26 cellular contexts compared by ENCODE assay signal in the genomic region with DNA sequence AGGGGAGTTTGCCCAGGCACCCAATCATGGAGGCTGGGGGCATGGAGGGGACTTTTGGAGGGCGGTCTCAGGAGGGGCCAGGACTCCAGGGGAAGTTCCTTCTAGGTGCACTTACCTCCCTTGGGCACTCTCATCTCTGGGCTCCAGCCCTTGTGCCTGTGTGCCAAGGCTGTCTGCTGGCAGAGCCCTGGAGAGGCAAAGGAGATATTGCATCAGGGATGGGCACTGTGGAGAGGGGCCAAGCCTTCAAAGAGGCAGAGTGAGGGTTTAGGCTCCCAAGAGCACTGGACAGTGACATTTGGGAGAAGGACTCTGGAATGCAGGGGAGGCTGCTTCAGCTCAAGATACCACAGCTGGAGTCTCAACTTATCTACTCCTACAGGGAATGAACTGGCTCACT. TPM values are rescaled to one million over a fixed set of nuclear protein-coding genes. Genes with fewer than 3 reads are reported as not detected.
DNase-seq lines count a peak whose midpoint lies in the region; ATAC-seq lines count a peak whose summit lies in the region.
"Had no signal": no experiment of that assay in that cellular context is flagged by ENCODE, and none has a peak within 500 bp of the region (broad histone marks: within the 10 kb centered on the region; RNA-seq: fewer than 3 reads in every experiment).

No MANE protein-coding gene starts in this region.

- no peak overlapping the region for H3K4me3 Mint-ChIP-seq in T-helper 2 cell treated with Interferon-gamma antibody and Interleukin-4, amounts not matched to agents 5 μg/mL and 100 μg/mL, for 36 hours
- no peak overlapping the region for H3K4me3 Mint-ChIP-seq in activated CD8-positive, alpha-beta T cell treated with anti-CD3 and anti-CD28 coated beads, Interleukin-2, amount 10 ng/mL, durations not matched to agents 7 days and 5 days
- H3K4me3 Mint-ChIP-seq in naive thymus-derived CD8-positive, alpha-beta T cell = no peak overlapping the region
- H3K4me3 Mint-ChIP-seq: activated T-helper 17 cell treated with anti-CD3 and anti-CD28 coated beads, Interleukin-2, amount 50 U/mL, for 72 hours; nephron had no signal

- H3K27ac ChIP-seq in BLaER1 treated with 17β-estradiol and CSF1 and Interleukin-3, amounts not matched to agents 10 nM and 100 nM = peak overlapping the region in 8 of 11 experiments; percentile 62 to 79 (median 73); a peak in 14 of 22 replicates
- H3K27ac ChIP-seq: epithelial cell of prostate, ovary, tibial nerve had no signal

- H3K27me3 Mint-ChIP-seq in T-helper 2 cell treated with Interferon-gamma antibody and Interleukin-4, amounts not matched to agents 5 μg/mL and 100 μg/mL, for 36 hours (ENCODE audit: low read depth) = no peaks in the 10 kb centered on the region
- H3K27me3 Mint-ChIP-seq in activated CD8-positive, alpha-beta T cell treated with anti-CD3 and anti-CD28 coated beads, Interleukin-2, amount 10 ng/mL, durations not matched to agents 7 days and 5 days (ENCODE audit: low read depth) = no peaks in the 10 kb centered on the region
- no peaks in the 10 kb centered on the region for H3K27me3 Mint-ChIP-seq in naive thymus-derived CD8-positive, alpha-beta T cell
- H3K27me3 Mint-ChIP-seq: activated T-helper 17 cell treated with anti-CD3 and anti-CD28 coated beads, Interleukin-2, amount 50 U/mL, for 72 hours had no signal

- H3K4me3 ChIP-seq in BLaER1 treated with 17β-estradiol and CSF1 and Interleukin-3, amounts not matched to agents 10 nM and 100 nM = no peak overlapping the region
- H3K4me3 ChIP-seq: ovary, tibial nerve had no signal

- CTCF ChIA-PET in activated CD8-positive, alpha-beta T cell treated with anti-CD3 and anti-CD28 coated beads, Interleukin-2, amount 10 ng/mL, durations not matched to agents 7 days and 5 days (lab: Charles Lee) = no interaction called here

- H3K36me3 ChIP-seq in BLaER1 treated with 17β-estradiol and CSF1 and Interleukin-3, amounts not matched to agents 10 nM and 100 nM = peaks cover 20 to 48% (median 32%) of the 10 kb centered on the region in 11 experiments
- H3K36me3 ChIP-seq: ovary had no signal

- POLR2A ChIA-PET in activated CD8-positive, alpha-beta T cell treated with anti-CD3 and anti-CD28 coated beads, Interleukin-2, amount 10 ng/mL, durations not matched to agents 7 days and 5 days (lab: Charles Lee) = interaction anchor here (1.3 kb wide), 1 partner anchor 32 kb away, joined by 4 read pairs; no protein-coding TSS in a partner anchor
- POLR2A ChIA-PET in naive thymus-derived CD8-positive, alpha-beta T cell (lab: Charles Lee) = no interaction called here

- peaks cover 78 to 99% (median 93%) of the 10 kb centered on the region in 10 experiments for H3K4me1 ChIP-seq in BLaER1 treated with 17β-estradiol and CSF1 and Interleukin-3, amounts not matched to agents 10 nM and 100 nM
- H3K4me1 ChIP-seq: Caco-2 had no signal

- ATAC-seq in activated CD8-positive, alpha-beta T cell treated with anti-CD3 and anti-CD28 coated beads, Interleukin-2, amount 10 ng/mL, durations not matched to agents 7 days and 5 days = no peak
- ATAC-seq in naive thymus-derived CD8-positive, alpha-beta T cell = no peak
- ATAC-seq: activated CD4-positive, CD25-positive, alpha-beta regulatory T cell treated with anti-CD3 and anti-CD28 coated beads, Interleukin-2, amount 50 U/mL, for 24 hours; activated T-helper 17 cell treated with anti-CD3 and anti-CD28 coated beads, Interleukin-2, amount 50 U/mL, for 72 hours had no signal

- peak overlapping the region; percentile 63 to 90 (median 79) for H3K4me2 ChIP-seq in BLaER1 treated with 17β-estradiol and CSF1 and Interleukin-3, amounts not matched to agents 10 nM and 100 nM

- H3K36me3 Mint-ChIP-seq in T-helper 2 cell treated with Interferon-gamma antibody and Interleukin-4, amounts not matched to agents 5 μg/mL and 100 μg/mL, for 36 hours (ENCODE audit: low read depth) = peaks cover 12% of the 10 kb centered on the region
- H3K36me3 Mint-ChIP-seq in activated CD8-positive, alpha-beta T cell treated with anti-CD3 and anti-CD28 coated beads, Interleukin-2, amount 10 ng/mL, durations not matched to agents 7 days and 5 days (ENCODE audit: low read depth) = peaks cover 62% of the 10 kb centered on the region
- peaks cover 0 to 44% (median 7%) of the 10 kb centered on the region in 3 donors for H3K36me3 Mint-ChIP-seq in naive thymus-derived CD8-positive, alpha-beta T cell

- H3K9ac ChIP-seq in BLaER1 treated with 17β-estradiol and CSF1 and Interleukin-3, amounts not matched to agents 10 nM and 100 nM = peak overlapping the region in 8 of 11 experiments; percentile 12 to 69 (median 60); a peak in 7 of 22 replicates

- H3K4me1 Mint-ChIP-seq in T-helper 2 cell treated with Interferon-gamma antibody and Interleukin-4, amounts not matched to agents 5 μg/mL and 100 μg/mL, for 36 hours (ENCODE audit: low read depth) = peaks cover 16% of the 10 kb centered on the region
- peaks cover 62% of the 10 kb centered on the region for H3K4me1 Mint-ChIP-seq in activated CD8-positive, alpha-beta T cell treated with anti-CD3 and anti-CD28 coated beads, Interleukin-2, amount 10 ng/mL, durations not matched to agents 7 days and 5 days (ENCODE audit: low read depth)
- H3K4me1 Mint-ChIP-seq in naive thymus-derived CD8-positive, alpha-beta T cell = peaks cover 14 to 71% (median 57%) of the 10 kb centered on the region in 4 donors
- H3K4me1 Mint-ChIP-seq: nephron had no signal

- H3K9me3 Mint-ChIP-seq in T-helper 2 cell treated with Interferon-gamma antibody and Interleukin-4, amounts not matched to agents 5 μg/mL and 100 μg/mL, for 36 hours = no peaks in the 10 kb centered on the region
- peaks cover 8% of the 10 kb centered on the region for H3K9me3 Mint-ChIP-seq in activated CD8-positive, alpha-beta T cell treated with anti-CD3 and anti-CD28 coated beads, Interleukin-2, amount 10 ng/mL, durations not matched to agents 7 days and 5 days (ENCODE audit: insufficient read depth)
- H3K9me3 Mint-ChIP-seq in naive thymus-derived CD8-positive, alpha-beta T cell = no peaks in the 10 kb centered on the region
- H3K9me3 Mint-ChIP-seq: activated T-helper 17 cell treated with anti-CD3 and anti-CD28 coated beads, Interleukin-2, amount 50 U/mL, for 72 hours; nephron had no signal

- peaks cover 0 to 9% (median 0%) of the 10 kb centered on the region in 11 experiments; a peak in 6 of 22 replicates for H3K9me3 ChIP-seq in BLaER1 treated with 17β-estradiol and CSF1 and Interleukin-3, amounts not matched to agents 10 nM and 100 nM (replicated peaks in 1 of 11)
- H3K9me3 ChIP-seq: Caco-2, ovary, tibial nerve had no signal

- DNase-seq in T-helper 2 cell treated with Interferon-gamma antibody and Interleukin-4, amounts not matched to agents 5 μg/mL and 100 μg/mL, for 36 hours (ENCODE audit: low spot score) = no peak
- DNase-seq in T-helper 2 cell (no peak), T1000 (lab: John Stamatoyannopoulos, UW) (no peak), DMS53 (lab: John Stamatoyannopoulos, UW) (no peak), activated gamma-delta T cell (lab: John Stamatoyannopoulos, UW) (no peak)
- no peak for DNase-seq in activated CD8-positive, alpha-beta T cell treated with anti-CD3 and anti-CD28 coated beads, Interleukin-2, amount 10 ng/mL, durations not matched to agents 7 days and 5 days
- no peak for DNase-seq in naive thymus-derived CD8-positive, alpha-beta T cell
- DNase-seq: 8988T; Caco-2; cerebellar nuclear complex; DMS79 treated with DMSO at 0.1 percent for 48 hours; GOT3; head of caudate nucleus; KBM-7; mesenchymal stem cell; NCI-H1417 treated with DMSO at 0.1 percent for 48 hours; NCI-H82; ovary; stimulated activated CD4-positive, alpha-beta T cell treated with anti-CD3 and anti-CD28 coated beads, Interleukin-4, amount 100 ng/mL, for 1 hour; stimulated activated naive CD4-positive, alpha-beta T cell treated with Interleukin-2 at 50 U/mL for 16 hours had no signal

- peaks cover 0 to 43% (median 0%) of the 10 kb centered on the region in 11 experiments; a peak in 7 of 22 replicates for H4K20me1 ChIP-seq in BLaER1 treated with 17β-estradiol and CSF1 and Interleukin-3, amounts not matched to agents 10 nM and 100 nM

- peak overlapping the region; percentile 55 for H3K27ac Mint-ChIP-seq in T-helper 2 cell treated with Interferon-gamma antibody and Interleukin-4, amounts not matched to agents 5 μg/mL and 100 μg/mL, for 36 hours
- peak overlapping the region; percentile 70 for H3K27ac Mint-ChIP-seq in activated CD8-positive, alpha-beta T cell treated with anti-CD3 and anti-CD28 coated beads, Interleukin-2, amount 10 ng/mL, durations not matched to agents 7 days and 5 days
- H3K27ac Mint-ChIP-seq in naive thymus-derived CD8-positive, alpha-beta T cell = peak overlapping the region; percentile 15 to 91 (median 62)
- H3K27ac Mint-ChIP-seq: activated T-helper 17 cell treated with anti-CD3 and anti-CD28 coated beads, Interleukin-2, amount 50 U/mL, for 72 hours; nephron had no signal

- no peaks in the 10 kb centered on the region for H3K27me3 ChIP-seq in BLaER1 treated with 17β-estradiol and CSF1 and Interleukin-3, amounts not matched to agents 10 nM and 100 nM
- H3K27me3 ChIP-seq: ovary, tibial nerve had no signal

RNA-seq across cellular contexts. Expression of gene TFIP11, which starts 32.2 kb away (rescaled TPM):
- total RNA-seq in activated CD8-positive, alpha-beta T cell treated with anti-CD3 and anti-CD28 coated beads, Interleukin-2, amount 10 ng/mL, durations not matched to agents 7 days and 5 days = 10 to 100 TPM; 56.2 to 57.7 TPM
- total RNA-seq in naive thymus-derived CD8-positive, alpha-beta T cell = 10 to 100 TPM; 56.2 to 67.8 TPM
- 10 to 100 TPM; 15.3 to 33.9 (median 22.3) TPM for polyA plus RNA-seq in naive thymus-derived CD8-positive, alpha-beta T cell

RNA-seq across cellular contexts. Expression of gene TPST2, which starts 45.4 kb away (rescaled TPM):
- total RNA-seq in activated CD8-positive, alpha-beta T cell treated with anti-CD3 and anti-CD28 coated beads, Interleukin-2, amount 10 ng/mL, durations not matched to agents 7 days and 5 days = 10 to 100 TPM; 62.8 to 68.9 TPM
- 10 to 100 TPM; 40.8 to 43.2 TPM for total RNA-seq in naive thymus-derived CD8-positive, alpha-beta T cell
- polyA plus RNA-seq in naive thymus-derived CD8-positive, alpha-beta T cell = 100 to 1,000 TPM in 2 of 3 donors, 10 to 100 TPM in 1; 87.9 to 134 (median 126) TPM
